Comparison of ENCODE assay signal across 32 cellular contexts in the genomic region with DNA sequence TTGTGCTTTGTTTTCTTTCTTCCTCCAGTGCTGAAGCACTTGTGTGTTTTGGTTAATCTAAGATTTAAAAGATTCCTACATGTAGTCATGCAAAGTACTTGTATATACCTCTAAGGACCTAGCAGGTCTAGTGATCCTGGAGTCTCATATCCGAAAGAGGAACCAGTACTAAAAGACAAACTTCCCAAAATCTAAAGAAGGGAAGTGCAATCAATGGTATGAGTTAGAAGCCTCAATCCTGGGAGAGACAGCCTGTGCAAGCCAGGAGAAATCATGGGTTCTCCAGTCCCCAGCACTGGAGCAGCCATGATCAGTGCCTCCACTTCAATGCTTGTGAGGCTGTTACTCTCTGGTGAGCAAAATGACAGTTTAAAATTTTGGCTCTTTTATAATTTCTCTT.
"Had no signal": no experiment of that assay in that cellular context is flagged by ENCODE, and none has a peak within 500 bp of the region (broad histone marks: within the 10 kb centered on the region; RNA-seq: fewer than 3 reads in every experiment).

No MANE protein-coding gene starts in this region.

- H3K27ac Mint-ChIP-seq: activated T-helper 17 cell treated with anti-CD3 and anti-CD28 coated beads, Interleukin-2, amount 50 U/mL, for 72 hours; dendritic cell treated with granulocyte-macrophage colony-stimulating factor and Interleukin-4, amounts not matched to agents 40 ng/mL and 50 ng/mL, for 4 days; naive thymus-derived CD8-positive, alpha-beta T cell; stimulated activated memory B cell treated with anti-CD40 and anti-IgM and Interleukin-4, amounts not matched to agents 10 μg/mL and 1 μg/mL and 100 μg/mL, for 72 hours; T-helper 1 cell treated with Interleukin-12 subunit alpha and Interleukin-12 subunit beta and Interleukin-4 antibody, amounts not matched to agents 30 μg/mL and 1 μg/mL, for 36 hours had no signal

- H3K36me3 Mint-ChIP-seq: naive thymus-derived CD8-positive, alpha-beta T cell; stimulated activated memory B cell treated with anti-CD40 and anti-IgM and Interleukin-4, amounts not matched to agents 10 μg/mL and 1 μg/mL and 100 μg/mL, for 72 hours had no signal

- H3K9me3 Mint-ChIP-seq: activated T-helper 17 cell treated with anti-CD3 and anti-CD28 coated beads, Interleukin-2, amount 50 U/mL, for 72 hours; central memory CD8-positive, alpha-beta T cell; dendritic cell treated with granulocyte-macrophage colony-stimulating factor and Interleukin-4, amounts not matched to agents 40 ng/mL and 50 ng/mL, for 4 days; naive thymus-derived CD8-positive, alpha-beta T cell; neural crest cell; stimulated activated memory B cell treated with anti-CD40 and anti-IgM and Interleukin-4, amounts not matched to agents 10 μg/mL and 1 μg/mL and 100 μg/mL, for 72 hours; T-helper 1 cell treated with Interleukin-12 subunit alpha and Interleukin-12 subunit beta and Interleukin-4 antibody, amounts not matched to agents 30 μg/mL and 1 μg/mL, for 36 hours had no signal

- H3K4me3 Mint-ChIP-seq: activated T-helper 17 cell treated with anti-CD3 and anti-CD28 coated beads, Interleukin-2, amount 50 U/mL, for 72 hours; central memory CD8-positive, alpha-beta T cell; dendritic cell treated with granulocyte-macrophage colony-stimulating factor and Interleukin-4, amounts not matched to agents 40 ng/mL and 50 ng/mL, for 4 days; naive thymus-derived CD8-positive, alpha-beta T cell; neural crest cell; stimulated activated memory B cell treated with anti-CD40 and anti-IgM and Interleukin-4, amounts not matched to agents 10 μg/mL and 1 μg/mL and 100 μg/mL, for 72 hours; T-helper 1 cell treated with Interleukin-12 subunit alpha and Interleukin-12 subunit beta and Interleukin-4 antibody, amounts not matched to agents 30 μg/mL and 1 μg/mL, for 36 hours had no signal

- DNase-seq: activated CD4-positive, alpha-beta T cell treated with anti-CD3 and anti-CD28 coated beads for 48 hours; activated CD4-positive, alpha-beta T cell treated with anti-CD3 and anti-CD28 coated beads, Interleukin-2, amount 50 U/mL, for 48 hours; activated CD8-positive, alpha-beta memory T cell treated with anti-CD3 and anti-CD28 coated beads for 24 hours; activated gamma-delta T cell treated with Interleukin-2 at 50 U/mL for 16 hours; activated naive CD4-positive, alpha-beta T cell treated with anti-CD3 and anti-CD28 coated beads, Interleukin-2, amount 50 U/mL, for 16 hours; foreskin melanocyte; islet precursor cell; left ventricle myocardium inferior; naive thymus-derived CD8-positive, alpha-beta T cell; nucleus accumbens; pancreas; psoas muscle; sigmoid colon; small intestine; stimulated activated CD4-positive, alpha-beta T cell treated with anti-CD3 and anti-CD28 coated beads, Interleukin-1b, Interleukin-23, amount 100 ng/mL, for 48 hours; stimulated activated CD4-positive, alpha-beta T cell treated with anti-CD3 and anti-CD28 coated beads, Interleukin-4, amount 100 ng/mL, for 4 hours; stimulated activated CD8-positive, alpha-beta memory T cell treated with anti-CD3 and anti-CD28 coated beads, Interleukin-4, amount 100 ng/mL, for 48 hours; stomach; T-helper 9 cell; thyroid gland; upper lobe of left lung; WERI-Rb-1 had no signal

- H3K4me1 ChIP-seq: breast epithelium, esophagus muscularis mucosa, left ventricle myocardium inferior, pancreas, psoas muscle, stomach, thyroid gland had no signal

- H3K36me3 ChIP-seq: breast epithelium, esophagus muscularis mucosa, left ventricle myocardium inferior, pancreas, sigmoid colon, stomach, thyroid gland, upper lobe of left lung, WERI-Rb-1 had no signal

- H3K27me3 Mint-ChIP-seq: activated T-helper 17 cell treated with anti-CD3 and anti-CD28 coated beads, Interleukin-2, amount 50 U/mL, for 72 hours; central memory CD8-positive, alpha-beta T cell; naive thymus-derived CD8-positive, alpha-beta T cell had no signal

- ATAC-seq: activated CD4-positive, CD25-positive, alpha-beta regulatory T cell treated with anti-CD3 and anti-CD28 coated beads, Interleukin-2, amount 50 U/mL, for 24 hours; activated T-helper 17 cell treated with anti-CD3 and anti-CD28 coated beads, Interleukin-2, amount 50 U/mL, for 72 hours; naive thymus-derived CD8-positive, alpha-beta T cell; pancreas; psoas muscle; stimulated activated memory B cell treated with anti-CD40 and anti-IgM and Interleukin-4, amounts not matched to agents 10 μg/mL and 1 μg/mL and 100 μg/mL, for 72 hours had no signal

- H3K9me3 ChIP-seq: breast epithelium, esophagus muscularis mucosa, left ventricle myocardium inferior, pancreas, psoas muscle, sigmoid colon, stomach, thyroid gland, upper lobe of left lung had no signal

- H3K4me3 ChIP-seq: breast epithelium, esophagus muscularis mucosa, left ventricle myocardium inferior, lung, pancreas, psoas muscle, sigmoid colon, stomach, thyroid gland, upper lobe of left lung had no signal

- H3K4me1 Mint-ChIP-seq: activated T-helper 17 cell treated with anti-CD3 and anti-CD28 coated beads, Interleukin-2, amount 50 U/mL, for 72 hours; central memory CD8-positive, alpha-beta T cell; naive thymus-derived CD8-positive, alpha-beta T cell; neural crest cell had no signal

- H3K27me3 ChIP-seq: breast epithelium, esophagus muscularis mucosa, pancreas, sigmoid colon, stomach, thyroid gland, upper lobe of left lung had no signal

- H3K27ac ChIP-seq: breast epithelium, esophagus muscularis mucosa, left ventricle myocardium inferior, pancreas, psoas muscle, sigmoid colon, stomach, thyroid gland, upper lobe of left lung, WERI-Rb-1 had no signal
